Comparison of ENCODE assay signal across 10 cellular contexts in the genomic region with DNA sequence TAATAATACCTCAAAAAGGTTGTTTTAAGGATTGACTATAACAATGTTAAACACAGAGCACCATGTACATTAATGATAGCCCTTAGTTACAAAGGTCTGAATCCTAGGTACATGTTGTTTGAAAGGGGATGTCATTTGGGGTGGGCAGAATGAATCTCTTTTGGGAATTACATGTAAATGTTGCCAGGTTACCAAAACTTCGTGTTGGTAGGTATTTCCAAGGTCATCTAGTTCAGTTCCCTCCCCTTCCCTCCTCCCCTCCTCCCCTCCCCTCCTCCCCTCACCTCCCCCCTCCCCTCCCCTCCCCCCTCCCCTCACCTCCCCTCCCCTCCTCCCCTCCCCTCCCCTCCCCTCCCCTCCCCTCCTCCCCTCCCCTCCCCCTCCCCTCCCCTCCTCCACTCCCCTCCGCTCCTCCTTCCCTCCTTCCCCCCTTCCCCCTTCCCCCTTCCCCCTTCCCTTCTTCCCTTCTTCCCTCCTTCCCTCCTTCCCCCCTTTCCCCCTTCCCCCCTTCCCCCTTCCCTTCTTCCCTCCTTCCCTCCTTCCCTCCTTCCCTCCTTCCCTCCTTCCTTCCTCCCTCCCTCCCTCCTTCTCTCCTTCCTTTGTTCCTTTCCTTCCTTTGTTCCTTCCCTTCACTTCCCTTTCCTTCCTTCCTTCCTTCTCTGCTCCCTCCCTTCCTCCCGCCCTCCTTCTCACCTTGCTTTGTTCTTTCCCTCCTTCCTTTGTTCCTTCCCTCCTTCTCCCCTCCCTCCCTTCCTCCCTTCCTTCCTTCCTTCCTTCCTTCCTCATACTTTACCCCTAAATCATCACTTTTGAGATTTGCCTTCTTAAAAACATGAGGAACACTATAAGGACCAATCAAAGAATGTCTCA.
"Had no signal": no experiment of that assay in that cellular context is flagged by ENCODE, and none has a peak within 500 bp of the region (broad histone marks: within the 10 kb centered on the region; RNA-seq: fewer than 3 reads in every experiment).

No MANE protein-coding gene starts in this region.

- DNase-seq: heart left ventricle; mucosa of descending colon; naive thymus-derived CD8-positive, alpha-beta T cell; nucleus accumbens; small intestine; T-cell had no signal

- H3K9me3 Mint-ChIP-seq: naive thymus-derived CD8-positive, alpha-beta T cell; T-cell had no signal

- H3K9me3 ChIP-seq: mucosa of descending colon, right atrium auricular region, suprapubic skin had no signal

- ATAC-seq: heart left ventricle; left lobe of liver; mucosa of descending colon; naive thymus-derived CD8-positive, alpha-beta T cell; T-cell had no signal

- H3K27me3 Mint-ChIP-seq: naive thymus-derived CD8-positive, alpha-beta T cell; T-cell; type B pancreatic cell had no signal

- H3K27ac Mint-ChIP-seq: naive thymus-derived CD8-positive, alpha-beta T cell; T-cell; type B pancreatic cell had no signal

- H3K27ac ChIP-seq: heart left ventricle, right atrium auricular region, suprapubic skin had no signal

- H3K4me3 Mint-ChIP-seq: naive thymus-derived CD8-positive, alpha-beta T cell; T-cell; type B pancreatic cell had no signal
